Comparison of ENCODE assay signal across 11 cellular contexts in the genomic region with DNA sequence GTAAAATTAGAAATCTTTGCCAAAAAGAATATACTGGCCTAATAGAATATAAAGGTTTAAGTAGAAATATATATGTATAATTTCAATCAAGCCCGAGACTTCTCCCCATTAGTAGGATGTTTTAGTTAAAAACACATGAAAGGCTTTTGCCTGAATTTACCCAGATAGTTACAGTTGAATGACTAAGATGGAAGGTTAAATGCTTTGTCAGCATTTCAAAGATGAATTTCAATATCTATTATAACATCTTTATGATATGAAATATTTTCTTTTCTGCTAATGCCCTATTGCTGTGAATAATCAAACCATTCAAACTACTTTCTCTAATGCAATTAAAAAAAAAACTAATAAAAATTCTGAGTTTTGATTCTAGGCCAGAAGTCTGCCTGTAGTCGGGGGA. TPM values are rescaled to one million over a fixed set of nuclear protein-coding genes. Genes with fewer than 3 reads are reported as not detected.
"Had no signal": no experiment of that assay in that cellular context is flagged by ENCODE, and none has a peak within 500 bp of the region (broad histone marks: within the 10 kb centered on the region; RNA-seq: fewer than 3 reads in every experiment).

No MANE protein-coding gene starts in this region.

- FAIRE-seq: H54, HTR-8/SVneo had no signal

- H3K4me2 ChIP-seq: KMS-11 had no signal

- DNase-seq: GM23248, GOT3, H9, HCEC 1CT, Karpas-422, KBM-7 had no signal

- H2AFZ ChIP-seq: GM23248 had no signal

- H3K27ac ChIP-seq: GM23248, HL-60, KMS-11 had no signal

- H3K9ac ChIP-seq: GM23248, KMS-11 had no signal

- H3K4me3 ChIP-seq: GM23248 had no signal

RNA-seq across cellular contexts. Expression of gene ABCA12, which starts 18.0 kb away (rescaled TPM):
- total RNA-seq: GM23248, H9, HT-29 had no signal
- polyA plus RNA-seq: GM23248 had no signal
